In the genomic region with DNA sequence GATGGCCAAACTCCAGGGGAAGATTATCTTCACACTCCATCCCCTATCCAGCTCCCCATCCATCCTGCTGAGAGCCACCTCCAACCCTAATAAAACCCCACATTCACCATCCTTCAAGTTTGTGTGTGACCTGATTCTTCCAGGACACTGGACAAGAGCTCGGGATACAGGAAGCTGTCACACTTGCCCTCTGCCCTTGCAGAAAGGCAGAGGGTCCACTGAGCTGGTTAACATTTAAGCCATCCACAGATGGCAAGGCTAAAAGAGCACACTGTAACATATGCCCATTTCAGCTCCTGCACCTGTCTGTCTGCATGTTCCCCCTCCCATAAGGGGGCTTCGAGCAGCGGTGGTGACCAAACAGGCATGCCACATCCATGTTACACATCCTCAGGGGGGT, we compare ENCODE assay signal across 17 cellular contexts. TPM values are rescaled to one million over a fixed set of nuclear protein-coding genes. Genes with fewer than 3 reads are reported as not detected.
A peak's percentile ranks its signal among the peaks of the same experiment; 100 is the strongest.
DNase-seq lines count a peak whose midpoint lies in the region; ATAC-seq, FAIRE-seq and TF ChIP-seq lines count a peak whose summit lies in the region.
"Had no signal": no experiment of that assay in that cellular context is flagged by ENCODE, and none has a peak within 500 bp of the region (broad histone marks: within the 10 kb centered on the region; RNA-seq: fewer than 3 reads in every experiment).

No MANE protein-coding gene starts in this region.

- no peak overlapping the region for H2BK5ac ChIP-seq in H1 (ENCODE audit: low read depth, low read length)
- H2BK5ac ChIP-seq in neuronal stem cell (ENCODE audit: low read length) = peak overlapping the region; percentile 59

- H2BK15ac ChIP-seq in H1 (ENCODE audit: low read length) = peak overlapping the region; percentile 96; the same call in 1 of the 2 replicates
- H2BK15ac ChIP-seq in neuronal stem cell (ENCODE audit: low read length) = no peak overlapping the region

- H3K23ac ChIP-seq in H1 (ENCODE audit: insufficient read length) (no peak overlapping the region), neuronal stem cell (ENCODE audit: low read depth, low read length, poor library complexity) (no peak overlapping the region)

- peaks cover 3% of the 10 kb centered on the region for H3K36me3 Mint-ChIP-seq in activated T-helper 2 cell treated with anti-CD3 and anti-CD28 coated beads, Interferon-gamma antibody, Interleukin-2, Interleukin-4, amounts not matched to agents 10 μg/mL and 5 μg/mL and 100 μg/mL, durations not matched to agents 14 hours and 24 hours and 36 hours (ENCODE audit: low read depth)

- ATAC-seq in HG03025 (IDR thresholded peaks at IDR 0.05; ENCODE audit: low FRiP score, unreplicated experiment) = no peak

- H3K4me1 ChIP-seq in H1 (replicated peaks in 1 of 4; ENCODE audit: control insufficient read depth in 3 of 4, insufficient read depth in 4 of 4, low read length in 3 of 4) = peaks cover 1 to 11% (median 6%) of the 10 kb centered on the region in 4 experiments; a peak in 4 of 7 replicates
- peaks cover 5 to 19% (median 14%) of the 10 kb centered on the region in 4 donors for H3K4me1 ChIP-seq in liver (ENCODE audit: control insufficient read depth in 4 of 4, insufficient read depth in 4 of 4, low read length in 3 of 4)
- H3K4me1 ChIP-seq in neuronal stem cell (ENCODE audit: control insufficient read depth in 2 of 2, insufficient read depth in 1 of 2, low read depth in 1 of 2, low read length in 2 of 2) = no peaks in the 10 kb centered on the region

- H3K4me3 ChIP-seq in H1 (ENCODE audit: extremely low read depth in 1 of 4, insufficient read depth in 2 of 4, low read depth in 3 of 4, low read length in 4 of 4) (no peak overlapping the region), liver (ENCODE audit: low read depth in 1 of 3, low read length in 3 of 3) (no peak overlapping the region), neuronal stem cell (ENCODE audit: low read length in 2 of 2) (no peak overlapping the region)

- no peak overlapping the region for H3K14ac ChIP-seq in H1 (ENCODE audit: insufficient read length)
- peak overlapping the region; percentile 57 for H3K14ac ChIP-seq in neuronal stem cell (ENCODE audit: low read length)

- no peak overlapping the region for H4K5ac ChIP-seq in H1 (ENCODE audit: insufficient read length, low read depth, low read length)

- H3K4me3 Mint-ChIP-seq in activated T-helper 2 cell treated with anti-CD3 and anti-CD28 coated beads, Interferon-gamma antibody, Interleukin-2, Interleukin-4, amounts not matched to agents 10 μg/mL and 5 μg/mL and 100 μg/mL, durations not matched to agents 14 hours and 24 hours and 36 hours (ENCODE audit: low read depth) = no peak overlapping the region
- H3K4me3 Mint-ChIP-seq: CD4-positive, alpha-beta memory T cell; H9; HFFc6 had no signal

- peak overlapping the region; percentile 33 for H3K56ac ChIP-seq in H1 (replicated peaks; ENCODE audit: insufficient read length, low read depth, low read length)

- CTCF ChIA-PET in H1 (lab: Charles Lee; ENCODE audit: partially characterized antibody) = interaction anchor here (1.1 to 6.1 kb wide), 6 partner anchors 10 to 300 kb away, joined by 3 to 21 read pairs (median 5); no protein-coding TSS in a partner anchor

- no peak for TF ChIP-seq POLR2A in H1 (IDR thresholded peaks at IDR 0.05; ENCODE audit: control extremely low read depth in 1 of 2, low read depth in 2 of 2, low read length in 2 of 2)

- peaks cover 3% of the 10 kb centered on the region for H3K27me3 Mint-ChIP-seq in activated T-helper 2 cell treated with anti-CD3 and anti-CD28 coated beads, Interferon-gamma antibody, Interleukin-2, Interleukin-4, amounts not matched to agents 10 μg/mL and 5 μg/mL and 100 μg/mL, durations not matched to agents 14 hours and 24 hours and 36 hours (ENCODE audit: low read depth)
- H3K27me3 Mint-ChIP-seq: CD4-positive, alpha-beta memory T cell had no signal

- POLR2A ChIA-PET in H1 (lab: Charles Lee; ENCODE audit: partially characterized antibody) = interaction anchor here (1.5 kb wide), 1 partner anchor 25 kb away, joined by 4 read pairs; no protein-coding TSS in a partner anchor

- no peak for DNase-seq in H1 (ENCODE audit: low read depth in 1 of 2, low spot score in 2 of 2)
- no peak for DNase-seq in neuronal stem cell (ENCODE audit: low spot score)
- DNase-seq in activated T-helper 2 cell treated with anti-CD3 and anti-CD28 coated beads, Interferon-gamma antibody, Interleukin-2, Interleukin-4, amounts not matched to agents 10 μg/mL and 5 μg/mL and 100 μg/mL, durations not matched to agents 14 hours and 24 hours and 36 hours (ENCODE audit: low spot score) = no peak
- DNase-seq in effector CD4-positive, alpha-beta T cell = no peak
- DNase-seq: C1 segment of cervical spinal cord; Calu3; CD4-positive, alpha-beta memory T cell; COR-L47; DMS53; DMS79 treated with DMSO at 0.1 percent for 48 hours; GF-D8; H9; HFFc6 had no signal

- no peak overlapping the region for H4K8ac ChIP-seq in H1 (ENCODE audit: extremely low read depth, insufficient read depth, low read length)
- H4K8ac ChIP-seq in neuronal stem cell (ENCODE audit: low read depth, low read length) = no peak overlapping the region

- H3K23me2 ChIP-seq in H1 (ENCODE audit: low read depth, low read length) = 0 out of 2 replicates have a peak, but pooled peaks cover 2% of the 10 kb centered on the region

- H3K27ac Mint-ChIP-seq in activated T-helper 2 cell treated with anti-CD3 and anti-CD28 coated beads, Interferon-gamma antibody, Interleukin-2, Interleukin-4, amounts not matched to agents 10 μg/mL and 5 μg/mL and 100 μg/mL, durations not matched to agents 14 hours and 24 hours and 36 hours = no peak overlapping the region
- H3K27ac Mint-ChIP-seq: HFFc6 had no signal

- no peaks in the 10 kb centered on the region for H3K79me2 ChIP-seq in H1 (ENCODE audit: control insufficient read depth in 1 of 2, insufficient read depth in 2 of 2, low read length in 2 of 2)

- H2AFZ ChIP-seq in H1 (ENCODE audit: low read length) (no peak overlapping the region), neuronal stem cell (ENCODE audit: low read length) (no peak overlapping the region)

- 0 out of 2 replicates have a peak overlapping the region, but pooled peaks have one; percentile 48 for H2BK20ac ChIP-seq in H1 (ENCODE audit: low read length)

- no peak for FAIRE-seq in H1 (lab: Jason Lieb, UNC)
- FAIRE-seq: GM12891, GM18507 had no signal

- H3K27me3 ChIP-seq in H1 (replicated peaks in 1 of 4; ENCODE audit: control insufficient read depth in 3 of 4, extremely low read depth in 1 of 4, insufficient read depth in 3 of 4, low read length in 3 of 4) (no peaks in the 10 kb centered on the region), liver (ENCODE audit: control insufficient read depth in 4 of 4, insufficient read depth in 4 of 4, low read length in 3 of 4) (no peaks in the 10 kb centered on the region), neuronal stem cell (ENCODE audit: control insufficient read depth in 3 of 3, insufficient read depth in 3 of 3, low read depth in 1 of 3, low read length in 3 of 3) (no peaks in the 10 kb centered on the region)

- no peaks in the 10 kb centered on the region for H4K20me1 ChIP-seq in H1 (replicated peaks in 1 of 2; ENCODE audit: control insufficient read depth in 1 of 2, insufficient read depth in 2 of 2, low read length in 2 of 2)

- TF ChIP-seq CTCF in H1 (IDR thresholded peaks at IDR 0.05; ENCODE audit: control extremely low read depth in 1 of 3, insufficient read depth in 1 of 3, low read depth in 1 of 3, low read length in 3 of 3) = no peak
- no peak for TF ChIP-seq CTCF in liver (IDR thresholded peaks at IDR 0.05; ENCODE audit: low read depth, low read length, missing input control)

- peaks cover 18% of the 10 kb centered on the region for H3K9me3 Mint-ChIP-seq in activated T-helper 2 cell treated with anti-CD3 and anti-CD28 coated beads, Interferon-gamma antibody, Interleukin-2, Interleukin-4, amounts not matched to agents 10 μg/mL and 5 μg/mL and 100 μg/mL, durations not matched to agents 14 hours and 24 hours and 36 hours

- no peak for TF ChIP-seq RAD21 in H1 (IDR thresholded peaks at IDR 0.05 in 1 of 2, conservative IDR thresholded peaks at IDR 0.05 in 1 of 2; ENCODE audit: low read depth in 2 of 2, low read length in 2 of 2)
- no peak for TF ChIP-seq RAD21 in liver (IDR thresholded peaks at IDR 0.05)

- intact Hi-C loops in activated T-helper 2 cell treated with anti-CD3 and anti-CD28 coated beads, Interferon-gamma antibody, Interleukin-2, Interleukin-4, amounts not matched to agents 10 μg/mL and 5 μg/mL and 100 μg/mL, durations not matched to agents 14 hours and 24 hours and 36 hours (cut with micrococcal nuclease) = no loop called here

- peaks cover 0 to 3% (median 0%) of the 10 kb centered on the region in 4 experiments; a peak in 1 of 8 replicates for H3K36me3 ChIP-seq in H1 (ENCODE audit: control insufficient read depth in 2 of 4, insufficient read depth in 4 of 4, low read length in 3 of 4)
- H3K36me3 ChIP-seq in liver (ENCODE audit: control insufficient read depth in 4 of 4, insufficient read depth in 3 of 4, low read depth in 1 of 4, low read length in 3 of 4) = no peaks in the 10 kb centered on the region
- H3K36me3 ChIP-seq in neuronal stem cell (replicated peaks in 1 of 2; ENCODE audit: control insufficient read depth in 2 of 2, insufficient read depth in 2 of 2, low read length in 2 of 2) = no peaks in the 10 kb centered on the region

- H3K9ac ChIP-seq in H1 (replicated peaks in 1 of 4; ENCODE audit: extremely low read depth in 1 of 4, low read depth in 3 of 4, low read length in 3 of 4) (no peak overlapping the region), liver (ENCODE audit: low read depth in 1 of 2, low read length in 2 of 2) (no peak overlapping the region), neuronal stem cell (ENCODE audit: low read depth, low read length, poor library complexity) (no peak overlapping the region)

- no peak overlapping the region for H4K91ac ChIP-seq in H1 (replicated peaks; ENCODE audit: insufficient read length, low read length)
- H4K91ac ChIP-seq in neuronal stem cell (ENCODE audit: low read depth, low read length, poor library complexity) = no peak overlapping the region

- 87% methylated on average over 3 of the region's 3 CpGs; no CpG with 5 or more reads in 1 of the 2 experiments for WGBS in H1 (ENCODE audit: extremely low coverage in 1 of 2, insufficient coverage in 1 of 2, insufficient read length in 1 of 2, insufficient replicate concordance in 2 of 2, low coverage in 1 of 2, low lambda C conversion rate in 2 of 2, missing lambda C conversion rate in 1 of 2), 2 experiments
- 67% methylated on average over 3 of the region's 3 CpGs for WGBS in liver
- no CpG with 5 or more reads among the region's 3 CpGs for WGBS in neuronal stem cell (ENCODE audit: extremely low coverage in 2 of 2, insufficient read length in 2 of 2, insufficient replicate concordance in 1 of 2), 2 donors

- H3K4me2 ChIP-seq in H1 (ENCODE audit: insufficient read depth in 1 of 2, low read depth in 2 of 2, low read length in 2 of 2) (no peak overlapping the region), neuronal stem cell (ENCODE audit: insufficient read depth, low read length, poor library complexity, severe bottlenecking) (no peak overlapping the region)

- peak overlapping the region; percentile 88; the same call in 1 of the 2 replicates for H2BK12ac ChIP-seq in H1 (ENCODE audit: low read depth, low read length)
- H2BK12ac ChIP-seq in neuronal stem cell (ENCODE audit: low read length) = no peak overlapping the region

- TF ChIP-seq EP300 in H1 (IDR thresholded peaks at IDR 0.05; ENCODE audit: borderline replicate concordance in 1 of 2, low read depth in 2 of 2, low read length in 2 of 2) = no peak

- no peaks in the 10 kb centered on the region for H3K4me1 Mint-ChIP-seq in activated T-helper 2 cell treated with anti-CD3 and anti-CD28 coated beads, Interferon-gamma antibody, Interleukin-2, Interleukin-4, amounts not matched to agents 10 μg/mL and 5 μg/mL and 100 μg/mL, durations not matched to agents 14 hours and 24 hours and 36 hours (ENCODE audit: low read depth)
- H3K4me1 Mint-ChIP-seq: CD4-positive, alpha-beta memory T cell had no signal

- no peak overlapping the region for H3K4ac ChIP-seq in H1 (replicated peaks; ENCODE audit: insufficient read length, low read depth, low read length)
- no peak overlapping the region for H3K4ac ChIP-seq in neuronal stem cell (ENCODE audit: low read length)

- peak overlapping the region; percentile 53; the same call in 1 of the 2 replicates for H2AK5ac ChIP-seq in H1 (ENCODE audit: low read depth, low read length)
- no peak overlapping the region for H2AK5ac ChIP-seq in neuronal stem cell (ENCODE audit: low read depth, low read length)

- no peak overlapping the region for H2BK120ac ChIP-seq in H1 (replicated peaks; ENCODE audit: low read depth, low read length)
- no peak overlapping the region for H2BK120ac ChIP-seq in neuronal stem cell (ENCODE audit: low read depth, low read length)

- H3K79me1 ChIP-seq in H1 (ENCODE audit: low read depth, low read length) = no peaks in the 10 kb centered on the region
- H3K79me1 ChIP-seq in neuronal stem cell (ENCODE audit: low read depth, low read length) = no peaks in the 10 kb centered on the region

- H3K9me3 ChIP-seq in H1 (ENCODE audit: insufficient read depth in 2 of 2, low read depth in 1 of 2, low read length in 1 of 2) (peaks cover 11 to 17% of the 10 kb centered on the region in 2 experiments; a peak in 3 of 4 replicates), liver (ENCODE audit: control insufficient read depth in 4 of 4, low read length in 3 of 4) (no peaks in the 10 kb centered on the region), neuronal stem cell (replicated peaks in 1 of 2; ENCODE audit: control insufficient read depth in 2 of 2, insufficient read depth in 1 of 2, low read depth in 1 of 2, low read length in 2 of 2) (peaks cover 0 to 12% of the 10 kb centered on the region in 2 donors)

- H3K18ac ChIP-seq in H1 (ENCODE audit: extremely low read depth, low read length) (no peak overlapping the region), neuronal stem cell (ENCODE audit: low read length) (peak overlapping the region; percentile 16)

- H3K27ac ChIP-seq in H1 (ENCODE audit: low read depth, low read length) (no peak overlapping the region), liver (ENCODE audit: low read depth in 1 of 2, low read length in 2 of 2) (no peak overlapping the region), neuronal stem cell (replicated peaks; ENCODE audit: low read length) (no peak overlapping the region)

RNA-seq across cellular contexts. Expression of a gene that starts 29.8 kb away (rescaled TPM):
- total RNA-seq in H1 (2021; fragmentation: NEBNext Ultra II Directional; extraction: Animal tissue kit (Norgen Biotek cat#: 25700)) = 25.3 and 25.6 TPM in 2 replicates
- polyA plus RNA-seq in H1 (2011; rRNA removed) = 11.5 and 16.1 TPM in 2 replicates
- polyA plus RNA-seq in H1 (2011; cell fraction: cytosol; rRNA removed) = 18.0 TPM
- polyA plus RNA-seq in H1 (2011; cell fraction: nucleus; rRNA removed) = 20.7 TPM
- 20.6 to 28.5 TPM (median 24.0 TPM) in 4 replicates for polyA plus RNA-seq in H1 (2012, experiment 1 of 2)
- polyA plus RNA-seq in H1 (2012, experiment 2 of 2) = 2.6 TPM
- polyA plus RNA-seq in H1 (2013, experiment 1 of 2) = 22.2 TPM
- polyA plus RNA-seq in H1 (2013, experiment 2 of 2) = 19.2 TPM
- 35.3 and 39.6 TPM in 2 replicates for polyA minus RNA-seq in H1 (2011; rRNA and poly(A)+ RNA removed)
- 11.8 TPM for polyA minus RNA-seq in H1 (2011; cell fraction: cytosol; rRNA and poly(A)+ RNA removed)
- polyA minus RNA-seq in H1 (2011; cell fraction: nucleus; rRNA and poly(A)+ RNA removed) = 72.1 TPM
- total RNA-seq in liver = 1 to 10 TPM; 7.1 to 9.7 TPM
- 1 to 10 TPM; 4.5 TPM for polyA plus RNA-seq in liver
- polyA plus RNA-seq in neuronal stem cell (2013, experiment 1 of 2) = 19.8 TPM
- polyA plus RNA-seq in neuronal stem cell (2013, experiment 2 of 2) = 20.7 TPM
- total RNA-seq in activated T-helper 2 cell treated with anti-CD3 and anti-CD28 coated beads, Interferon-gamma antibody, Interleukin-2, Interleukin-4, amounts not matched to agents 10 μg/mL and 5 μg/mL and 100 μg/mL, durations not matched to agents 14 hours and 24 hours and 36 hours = 16.0 and 17.6 TPM in 2 replicates
